Comparison of ENCODE assay signal across 20 cellular contexts in genomic region chr1:94111879-94112278, GRCh38.
DNase-seq lines count a peak whose midpoint lies in the region; ATAC-seq lines count a peak whose summit lies in the region.
"Had no signal": no experiment of that assay in that cellular context is flagged by ENCODE, and none has a peak within 500 bp of the region (broad histone marks: within the 10 kb centered on the region; RNA-seq: fewer than 3 reads in every experiment).

No MANE protein-coding gene starts in this region.

- no peaks in the 10 kb centered on the region for H4K20me1 ChIP-seq in BLaER1

- CTCF ChIA-PET in activated naive CD4-positive, alpha-beta T cell treated with anti-CD3 and anti-CD28 coated beads, Interleukin-2, amount 10 ng/mL, durations not matched to agents 7 days and 5 days (lab: Charles Lee), result no interaction called here

- no peak for DNase-seq in activated T-cell treated with anti-CD3 and anti-CD28 coated beads, Interleukin-2, amount 50 U/mL, for 24 hours
- no peak for DNase-seq in NOMO-1 treated with DMSO at 0.1 percent for 48 hours (lab: John Stamatoyannopoulos, UW; ENCODE audit: unreplicated experiment)
- DNase-seq in activated T-cell treated with anti-CD3 and anti-CD28 coated beads, Interleukin-2, amount 50 U/mL, for 1 hour, result no peak
- no peak for DNase-seq in activated naive CD4-positive, alpha-beta T cell treated with anti-CD3 and anti-CD28 coated beads, Interleukin-2, amount 10 ng/mL, durations not matched to agents 7 days and 5 days
- DNase-seq: activated CD4-positive, alpha-beta memory T cell treated with anti-CD3 and anti-CD28 coated beads for 36 hours; activated naive CD8-positive, alpha-beta T cell treated with anti-CD3 and anti-CD28 coated beads for 36 hours; activated T-cell treated with anti-CD3 and anti-CD28 coated beads, Interleukin-2, amount 50 U/mL, for 48 hours; DMS153; erythroblast; left lung; mucosa of descending colon; NCI-H187; right cardiac atrium; stomach had no signal

- no peaks in the 10 kb centered on the region for H3K4me1 Mint-ChIP-seq in activated T-cell treated with anti-CD3 and anti-CD28 coated beads, Interleukin-2, amount 50 U/mL, for 24 hours (ENCODE audit: low read depth)
- H3K4me1 Mint-ChIP-seq in activated naive CD4-positive, alpha-beta T cell treated with anti-CD3 and anti-CD28 coated beads, Interleukin-2, amount 10 ng/mL, durations not matched to agents 7 days and 5 days, result no peaks in the 10 kb centered on the region
- H3K4me1 Mint-ChIP-seq: activated naive CD8-positive, alpha-beta T cell treated with anti-CD3 and anti-CD28 coated beads for 36 hours had no signal

- no peak overlapping the region for H3K27ac Mint-ChIP-seq in activated T-cell treated with anti-CD3 and anti-CD28 coated beads, Interleukin-2, amount 50 U/mL, for 24 hours
- H3K27ac Mint-ChIP-seq in activated naive CD4-positive, alpha-beta T cell treated with anti-CD3 and anti-CD28 coated beads, Interleukin-2, amount 10 ng/mL, durations not matched to agents 7 days and 5 days, result no peak overlapping the region
- H3K27ac Mint-ChIP-seq: activated CD4-positive, alpha-beta memory T cell treated with anti-CD3 and anti-CD28 coated beads for 36 hours; activated naive CD8-positive, alpha-beta T cell treated with anti-CD3 and anti-CD28 coated beads for 36 hours had no signal

- H3K9me3 Mint-ChIP-seq in activated T-cell treated with anti-CD3 and anti-CD28 coated beads, Interleukin-2, amount 50 U/mL, for 24 hours, result no peaks in the 10 kb centered on the region
- no peaks in the 10 kb centered on the region for H3K9me3 Mint-ChIP-seq in activated naive CD4-positive, alpha-beta T cell treated with anti-CD3 and anti-CD28 coated beads, Interleukin-2, amount 10 ng/mL, durations not matched to agents 7 days and 5 days
- H3K9me3 Mint-ChIP-seq: activated CD4-positive, alpha-beta memory T cell treated with anti-CD3 and anti-CD28 coated beads for 36 hours; activated naive CD8-positive, alpha-beta T cell treated with anti-CD3 and anti-CD28 coated beads for 36 hours had no signal

- peaks cover 74% of the 10 kb centered on the region for H3K4me1 ChIP-seq in BLaER1
- H3K4me1 ChIP-seq: left lung, stomach had no signal

- no peak overlapping the region for H3K4me3 Mint-ChIP-seq in activated T-cell treated with anti-CD3 and anti-CD28 coated beads, Interleukin-2, amount 50 U/mL, for 24 hours
- no peak overlapping the region for H3K4me3 Mint-ChIP-seq in activated naive CD4-positive, alpha-beta T cell treated with anti-CD3 and anti-CD28 coated beads, Interleukin-2, amount 10 ng/mL, durations not matched to agents 7 days and 5 days
- H3K4me3 Mint-ChIP-seq: activated CD4-positive, alpha-beta memory T cell treated with anti-CD3 and anti-CD28 coated beads for 36 hours; activated naive CD8-positive, alpha-beta T cell treated with anti-CD3 and anti-CD28 coated beads for 36 hours had no signal

- peak overlapping the region; percentile 65; the same call in 1 of the 2 replicates for H3K4me2 ChIP-seq in BLaER1

- H3K36me3 Mint-ChIP-seq in activated T-cell treated with anti-CD3 and anti-CD28 coated beads, Interleukin-2, amount 50 U/mL, for 24 hours (ENCODE audit: low read depth), result no peaks in the 10 kb centered on the region
- H3K36me3 Mint-ChIP-seq in activated naive CD4-positive, alpha-beta T cell treated with anti-CD3 and anti-CD28 coated beads, Interleukin-2, amount 10 ng/mL, durations not matched to agents 7 days and 5 days, result no peaks in the 10 kb centered on the region
- H3K36me3 Mint-ChIP-seq: activated CD4-positive, alpha-beta memory T cell treated with anti-CD3 and anti-CD28 coated beads for 36 hours; activated naive CD8-positive, alpha-beta T cell treated with anti-CD3 and anti-CD28 coated beads for 36 hours had no signal

- no peaks in the 10 kb centered on the region for H3K36me3 ChIP-seq in BLaER1
- H3K36me3 ChIP-seq: left lung, stomach had no signal

- H3K9ac ChIP-seq in BLaER1, result no peak overlapping the region

- no peak overlapping the region for H3K27ac ChIP-seq in BLaER1
- H3K27ac ChIP-seq: C4-2B, left lung, stomach had no signal

- H3K9me3 ChIP-seq in BLaER1, result no peaks in the 10 kb centered on the region
- H3K9me3 ChIP-seq: left lung, mucosa of descending colon, stomach had no signal

- peaks cover 15% of the 10 kb centered on the region for H3K27me3 Mint-ChIP-seq in activated T-cell treated with anti-CD3 and anti-CD28 coated beads, Interleukin-2, amount 50 U/mL, for 24 hours
- H3K27me3 Mint-ChIP-seq in activated naive CD4-positive, alpha-beta T cell treated with anti-CD3 and anti-CD28 coated beads, Interleukin-2, amount 10 ng/mL, durations not matched to agents 7 days and 5 days, result peaks cover 25% of the 10 kb centered on the region

- peak; percentile 94 for ATAC-seq in GM19351 (IDR thresholded peaks at IDR 0.05; ENCODE audit: unreplicated experiment)
- ATAC-seq in HG02870 (IDR thresholded peaks at IDR 0.05; ENCODE audit: unreplicated experiment), result peak; percentile 88
- peak; percentile 85 for ATAC-seq in HG03565 (IDR thresholded peaks at IDR 0.05; ENCODE audit: unreplicated experiment)
- ATAC-seq: HCT116, left lung, mucosa of descending colon, right cardiac atrium had no signal

- peaks cover 16% of the 10 kb centered on the region for H3K27me3 ChIP-seq in BLaER1

- no peak overlapping the region for H3K4me3 ChIP-seq in BLaER1
- H3K4me3 ChIP-seq: left lung, mucosa of descending colon, stomach had no signal
